20 cellular contexts compared by ENCODE assay signal in the genomic region with DNA sequence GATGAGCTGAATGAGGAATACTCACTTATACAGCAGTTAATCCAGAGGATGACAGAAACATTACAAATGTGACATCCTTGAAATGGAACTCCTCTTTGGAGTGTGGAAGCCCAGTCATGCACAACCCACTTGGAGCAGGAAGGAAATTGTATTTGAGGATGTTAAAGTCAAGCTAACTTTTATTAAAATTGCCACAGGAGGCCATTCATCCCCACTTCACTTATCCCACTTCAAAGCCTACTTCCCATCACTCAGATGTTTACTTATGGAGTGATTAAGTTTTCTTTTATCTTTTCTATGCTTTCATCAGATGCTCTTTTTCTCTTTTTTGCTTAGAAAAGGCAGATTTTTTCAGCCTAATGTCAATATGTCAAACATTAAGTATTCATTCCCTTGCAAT.
DNase-seq lines count a peak whose midpoint lies in the region; ATAC-seq, FAIRE-seq and TF ChIP-seq lines count a peak whose summit lies in the region.
"Had no signal": no experiment of that assay in that cellular context is flagged by ENCODE, and none has a peak within 500 bp of the region (broad histone marks: within the 10 kb centered on the region; RNA-seq: fewer than 3 reads in every experiment).

No MANE protein-coding gene starts in this region.

- no peaks in the 10 kb centered on the region; the same call in 1 of the 2 replicates for H3K36me3 Mint-ChIP-seq in HFFc6 (ENCODE audit: low read depth)
- H3K36me3 Mint-ChIP-seq in activated T-cell treated with anti-CD3 and anti-CD28 coated beads, Interleukin-2, amount 50 U/mL, for 4 hours (ENCODE audit: insufficient read depth) = no peaks in the 10 kb centered on the region
- H3K36me3 Mint-ChIP-seq: CD8-positive, alpha-beta memory T cell had no signal

- H3K4me2 ChIP-seq in HepG2 (ENCODE audit: low read depth, low read length) = no peak overlapping the region
- H3K4me2 ChIP-seq: PC-9 had no signal

- no TSS peak for BruUV-seq in HepG2 (replicated peaks; lab: Mats Ljungman, UMichigan)
- no TSS peak for BruUV-seq in Panc1 (replicated peaks; lab: Mats Ljungman, UMichigan)

- H3K9ac ChIP-seq in HepG2 (ENCODE audit: insufficient read depth, low read depth, low read length) = no peak overlapping the region

- no peak for FAIRE-seq in HepG2 (lab: Jason Lieb, UNC)
- FAIRE-seq in urothelium cell line (lab: Jason Lieb, UNC) = peak; percentile 30
- FAIRE-seq: A204.1 had no signal

- intact Hi-C loops in HepG2 (cut with micrococcal nuclease; ENCODE audit: unreplicated experiment) (no loop called here), right lobe of liver (cut with DNase I) (no loop called here), Panc1 (cut with micrococcal nuclease; ENCODE audit: unreplicated experiment) (no loop called here)

- no peak overlapping the region for H2AFZ ChIP-seq in HepG2 (ENCODE audit: low read length)
- H2AFZ ChIP-seq: PC-9 had no signal

- no peak for TF ChIP-seq CTCF in HepG2 (CRISPR knock-in tag; IDR thresholded peaks at IDR 0.05)
- no peak for TF ChIP-seq CTCF in right lobe of liver (IDR thresholded peaks at IDR 0.05)
- no peak for TF ChIP-seq CTCF in HFFc6 (IDR thresholded peaks at IDR 0.05)
- TF ChIP-seq CTCF in Panc1 (IDR thresholded peaks at IDR 0.05) = no peak

- H3K36me3 ChIP-seq in HepG2 (replicated peaks in 1 of 2; ENCODE audit: control insufficient read depth in 1 of 2, insufficient read depth in 2 of 2, low read length in 2 of 2) = no peaks in the 10 kb centered on the region
- H3K36me3 ChIP-seq in right lobe of liver = no peaks in the 10 kb centered on the region
- H3K36me3 ChIP-seq in Panc1 (ENCODE audit: control insufficient read depth, insufficient read depth, low read length) = no peaks in the 10 kb centered on the region
- H3K36me3 ChIP-seq: SJSA1 had no signal

- no peaks in the 10 kb centered on the region for H3K4me1 ChIP-seq in HepG2 (ENCODE audit: insufficient read depth, low read length)
- no peaks in the 10 kb centered on the region for H3K4me1 ChIP-seq in right lobe of liver
- H3K4me1 ChIP-seq in Panc1 (ENCODE audit: control insufficient read depth, insufficient read depth, low read length) = peaks cover 19% of the 10 kb centered on the region

- peak; percentile 24 for DNase-seq in HepG2 (ENCODE audit: low spot score)
- DNase-seq in right lobe of liver = no peak
- DNase-seq in HFFc6 = no peak
- no peak for DNase-seq in Panc1 (ENCODE audit: low read depth, low spot score)
- DNase-seq in urothelium cell line (ENCODE audit: low spot score) = no peak
- no peak for DNase-seq in activated T-cell treated with anti-CD3 and anti-CD28 coated beads, Interleukin-2, amount 50 U/mL, for 4 hours
- no peak for DNase-seq in NCI-H1092 treated with DMSO at 0.1 percent for 48 hours (lab: John Stamatoyannopoulos, UW)
- no peak for DNase-seq in NCI-H2081 (lab: John Stamatoyannopoulos, UW)
- DNase-seq: C1 segment of cervical spinal cord; CD8-positive, alpha-beta memory T cell; DND-41; GF-D8; GOT3; NCI-H1436 treated with DMSO at 0.1 percent for 48 hours; NCI-H2029 treated with DMSO at 0.1 percent for 48 hours; NCI-H524; PC-9; T-helper 17 cell had no signal

- no peak for TF ChIP-seq RAD21 in HepG2 (CRISPR knock-in tag; IDR thresholded peaks at IDR 0.05)

- peak overlapping the region; percentile 8; the same call in 1 of the 2 replicates for H3K27ac Mint-ChIP-seq in HFFc6
- H3K27ac Mint-ChIP-seq: T-helper 17 cell had no signal

- no peak overlapping the region for H3K4me3 ChIP-seq in HepG2 (replicated peaks in 1 of 3; ENCODE audit: insufficient read depth in 1 of 3, low read depth in 2 of 3, low read length in 3 of 3)
- H3K4me3 ChIP-seq in right lobe of liver = no peak overlapping the region
- H3K4me3 ChIP-seq in Panc1 (ENCODE audit: low read depth in 2 of 2, low read length in 2 of 2) = no peak overlapping the region
- H3K4me3 ChIP-seq: PC-9, SJSA1 had no signal

- CTCF ChIA-PET in HepG2 (lab: Yijun Ruan, JAX; ENCODE audit: low intra/inter-chr PET ratio, low total read pairs) (no interaction called here), Panc1 (lab: Charles Lee) (no interaction called here)

- no peak for TF ChIP-seq EP300 in HepG2 (IDR thresholded peaks at IDR 0.05; ENCODE audit: low read depth in 2 of 2, low read length in 2 of 2)
- no peak for TF ChIP-seq EP300 in HepG2 (CRISPR knock-in tag; IDR thresholded peaks at IDR 0.05; ENCODE audit: borderline replicate concordance)

- no peak overlapping the region for H3K27ac ChIP-seq in HepG2 (ENCODE audit: extremely low read length, insufficient read depth, low read length)
- no peak overlapping the region for H3K27ac ChIP-seq in right lobe of liver
- 0 out of 2 replicates have a peak overlapping the region, but pooled peaks have one; percentile 15 for H3K27ac ChIP-seq in Panc1 (ENCODE audit: low read length)
- H3K27ac ChIP-seq: PC-9, SJSA1 had no signal

- in situ Hi-C loops in HepG2 (cut with HindIII; ENCODE audit: extremely low pct_ligation_motif_present, low pct_unique_long_range_greater_than_20kb) (no loop called here), Panc1 (cut with HindIII; ENCODE audit: low pct_unique_long_range_greater_than_20kb, low sequenced_read_pairs) (no loop called here)

- no peak for TF ChIP-seq POLR2A in HepG2 (IDR thresholded peaks at IDR 0.05; ENCODE audit: insufficient read depth in 1 of 2, low read depth in 2 of 2, low read length in 2 of 2)
- no peak for TF ChIP-seq POLR2A in right lobe of liver (IDR thresholded peaks at IDR 0.05)

- H3K27me3 ChIP-seq in HepG2 (ENCODE audit: control insufficient read depth in 1 of 2, insufficient read depth in 2 of 2, low read length in 2 of 2) = no peaks in the 10 kb centered on the region
- no peaks in the 10 kb centered on the region for H3K27me3 ChIP-seq in right lobe of liver
- no peaks in the 10 kb centered on the region for H3K27me3 ChIP-seq in Panc1 (ENCODE audit: control insufficient read depth, insufficient read depth, low read length)
- H3K27me3 ChIP-seq: SJSA1 had no signal

- H4K20me1 ChIP-seq in HepG2 (ENCODE audit: insufficient read depth, low read length) = no peaks in the 10 kb centered on the region

- H3K9me3 Mint-ChIP-seq in HFFc6 = no peaks in the 10 kb centered on the region
- no peaks in the 10 kb centered on the region for H3K9me3 Mint-ChIP-seq in activated T-cell treated with anti-CD3 and anti-CD28 coated beads, Interleukin-2, amount 50 U/mL, for 4 hours
- H3K9me3 Mint-ChIP-seq: CD8-positive, alpha-beta memory T cell had no signal

- no peaks in the 10 kb centered on the region; the same call in 1 of the 2 replicates for H3K27me3 Mint-ChIP-seq in HFFc6 (ENCODE audit: insufficient read depth)
- H3K27me3 Mint-ChIP-seq in activated T-cell treated with anti-CD3 and anti-CD28 coated beads, Interleukin-2, amount 50 U/mL, for 4 hours (ENCODE audit: low read depth) = no peaks in the 10 kb centered on the region
- H3K27me3 Mint-ChIP-seq: CD8-positive, alpha-beta memory T cell had no signal

- POLR2A ChIA-PET in HepG2 (lab: Yijun Ruan, JAX) (no interaction called here), Panc1 (lab: Charles Lee) (no interaction called here)

- no peak overlapping the region for H3K4me3 Mint-ChIP-seq in HFFc6
- no peak overlapping the region for H3K4me3 Mint-ChIP-seq in activated T-cell treated with anti-CD3 and anti-CD28 coated beads, Interleukin-2, amount 50 U/mL, for 4 hours
- H3K4me3 Mint-ChIP-seq: CD8-positive, alpha-beta memory T cell; T-helper 17 cell had no signal

- no peaks in the 10 kb centered on the region for H3K79me2 ChIP-seq in HepG2 (ENCODE audit: insufficient read depth, low read length)

- ATAC-seq in HepG2 (no peak), right lobe of liver (no peak), Panc1 (no peak)
- ATAC-seq in activated T-cell treated with anti-CD3 and anti-CD28 coated beads, Interleukin-2, amount 50 U/mL, for 4 hours = no peak
- ATAC-seq: T-helper 17 cell had no signal

- no peaks in the 10 kb centered on the region for H3K9me3 ChIP-seq in HepG2 (ENCODE audit: low read length)
- no peaks in the 10 kb centered on the region for H3K9me3 ChIP-seq in right lobe of liver
- H3K9me3 ChIP-seq in Panc1 (ENCODE audit: control insufficient read depth, insufficient read depth, low read depth, low read length) = no peaks in the 10 kb centered on the region
- H3K9me3 ChIP-seq: SJSA1 had no signal

- peaks cover 81% of the 10 kb centered on the region for H3K4me1 Mint-ChIP-seq in HFFc6 (ENCODE audit: low read depth)
- no peaks in the 10 kb centered on the region for H3K4me1 Mint-ChIP-seq in activated T-cell treated with anti-CD3 and anti-CD28 coated beads, Interleukin-2, amount 50 U/mL, for 4 hours (ENCODE audit: low read depth)
- H3K4me1 Mint-ChIP-seq: CD8-positive, alpha-beta memory T cell; T-helper 17 cell had no signal

TF ChIP-seq in HepG2, 621 proteins besides CTCF, POLR2A, EP300 and RAD21 (continues in another document):
- TF ChIP-seq BORCS8-MEF2B (CRISPR knock-in tag; IDR thresholded peaks at IDR 0.05) (no peak), ZNF451 (CRISPR knock-in tag; IDR thresholded peaks at IDR 0.05) (no peak), DDIT3 (CRISPR knock-in tag; IDR thresholded peaks at IDR 0.05) (no peak), TARDBP (CRISPR knock-in tag; IDR thresholded peaks at IDR 0.05) (no peak), POLR2AphosphoS5 (IDR thresholded peaks at IDR 0.05; ENCODE audit: low read depth, low read length) (no peak), SP2 (CRISPR knock-in tag; IDR thresholded peaks at IDR 0.05) (no peak), AKAP8 (CRISPR knock-in tag; IDR thresholded peaks at IDR 0.05) (no peak), CEBPB (IDR thresholded peaks at IDR 0.05; ENCODE audit: borderline replicate concordance, low read depth, low read length) (no peak)
- TF ChIP-seq, protein P1, sequence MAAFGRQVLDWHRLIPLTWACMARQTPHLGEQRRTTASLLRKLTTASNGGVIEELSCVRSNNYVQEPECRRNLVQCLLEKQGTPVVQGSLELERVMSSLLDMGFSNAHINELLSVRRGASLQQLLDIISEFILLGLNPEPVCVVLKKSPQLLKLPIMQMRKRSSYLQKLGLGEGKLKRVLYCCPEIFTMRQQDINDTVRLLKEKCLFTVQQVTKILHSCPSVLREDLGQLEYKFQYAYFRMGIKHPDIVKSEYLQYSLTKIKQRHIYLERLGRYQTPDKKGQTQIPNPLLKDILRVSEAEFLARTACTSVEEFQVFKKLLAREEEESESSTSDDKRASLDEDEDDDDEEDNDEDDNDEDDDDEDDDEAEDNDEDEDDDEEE (CRISPR knock-in tag; IDR thresholded peaks at IDR 0.05) = no peak
- TF ChIP-seq, protein P2, sequence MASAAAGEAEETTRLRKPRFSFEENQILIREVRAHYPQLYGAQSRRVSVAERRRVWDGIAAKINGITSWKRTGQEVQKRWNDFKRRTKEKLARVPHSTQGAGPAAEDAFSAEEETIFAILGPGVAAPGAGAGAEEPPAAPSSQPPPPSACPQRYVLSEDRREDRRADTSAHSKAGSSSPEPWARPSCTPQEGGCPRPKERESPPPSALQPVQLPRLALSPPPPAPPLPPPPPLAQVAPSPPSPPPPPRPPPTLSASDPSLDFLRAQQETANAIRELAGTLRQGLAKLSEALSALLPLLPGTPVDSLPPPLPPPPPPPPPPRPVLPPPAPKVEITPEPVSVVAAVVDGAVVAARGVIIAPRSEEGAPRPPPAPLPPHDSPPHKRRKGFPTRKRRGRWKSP (CRISPR knock-in tag; IDR thresholded peaks at IDR 0.05) = no peak
